Comparison of ENCODE assay signal across 8 cellular contexts in the genomic region with DNA sequence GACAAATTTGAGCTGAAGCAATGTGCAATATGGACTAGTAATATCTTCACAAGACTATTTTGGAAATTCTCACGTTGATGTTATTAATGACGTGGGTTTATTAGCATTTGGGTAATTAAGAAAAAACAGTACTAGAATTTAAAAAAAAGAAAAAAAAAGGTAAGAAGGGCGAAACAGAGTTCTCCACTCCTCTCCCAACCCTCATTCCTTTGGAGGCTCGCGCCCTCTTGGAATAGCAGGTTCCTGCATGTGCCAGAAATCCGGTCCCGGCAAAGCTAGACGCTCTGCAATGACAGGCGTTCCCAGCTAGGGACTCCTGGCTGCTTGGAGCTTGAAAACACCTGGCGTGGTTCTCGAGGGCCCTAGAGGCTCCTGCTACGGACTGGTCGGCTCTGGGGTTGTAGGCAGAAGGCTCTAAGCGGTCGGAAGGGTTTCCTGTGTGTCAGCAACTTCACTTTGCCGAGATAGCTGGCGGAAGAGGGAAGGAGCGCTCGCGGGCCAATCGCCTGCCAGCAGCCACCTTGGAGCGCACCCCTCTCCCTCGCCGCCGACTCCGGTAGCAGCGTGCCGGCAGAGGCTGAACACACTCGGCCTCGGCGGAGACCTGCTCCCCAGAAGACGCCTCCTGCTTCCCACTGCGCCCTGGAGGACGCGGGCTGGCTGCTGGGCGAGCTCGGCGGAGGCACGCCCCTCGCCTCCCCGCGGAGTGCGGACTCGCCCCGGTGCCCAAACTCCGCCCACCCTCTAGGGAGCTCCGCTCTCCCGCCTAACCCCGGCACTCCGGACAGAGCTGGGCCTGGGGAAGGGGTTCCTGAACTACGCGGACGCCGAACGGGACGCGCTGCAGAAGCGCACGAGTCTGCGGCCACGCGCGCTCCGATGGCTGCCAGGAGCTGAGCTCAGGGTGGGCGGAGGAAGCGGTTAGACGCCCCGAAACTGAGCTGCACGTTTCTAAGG. TPM values are rescaled to one million over a fixed set of nuclear protein-coding genes. Genes with fewer than 3 reads are reported as not detected.
DNase-seq lines count a peak whose midpoint lies in the region; ATAC-seq, FAIRE-seq and TF ChIP-seq lines count a peak whose summit lies in the region.

A gene with protein sequence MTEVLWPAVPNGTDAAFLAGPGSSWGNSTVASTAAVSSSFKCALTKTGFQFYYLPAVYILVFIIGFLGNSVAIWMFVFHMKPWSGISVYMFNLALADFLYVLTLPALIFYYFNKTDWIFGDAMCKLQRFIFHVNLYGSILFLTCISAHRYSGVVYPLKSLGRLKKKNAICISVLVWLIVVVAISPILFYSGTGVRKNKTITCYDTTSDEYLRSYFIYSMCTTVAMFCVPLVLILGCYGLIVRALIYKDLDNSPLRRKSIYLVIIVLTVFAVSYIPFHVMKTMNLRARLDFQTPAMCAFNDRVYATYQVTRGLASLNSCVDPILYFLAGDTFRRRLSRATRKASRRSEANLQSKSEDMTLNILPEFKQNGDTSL (plus strand): TSS at position 778 of the 957 bp plus-strand sequence. CDS start 652 bp downstream, outside the sequence.

- H3K4me3 Mint-ChIP-seq in astrocyte (ENCODE audit: unreplicated experiment) = peak within 1 kb of the TSS; percentile 94

- no peak for TF ChIP-seq CTCF in astrocyte (IDR thresholded peaks at IDR 0.05; ENCODE audit: insufficient read depth, low read depth, low read length)
- TF ChIP-seq CTCF in hepatocyte (IDR thresholded peaks at IDR 0.05; ENCODE audit: poor library complexity) = no peak
- peak in 3 of 4 experiments; percentile 17 to 59 (median 47) for TF ChIP-seq CTCF in prostate gland (IDR thresholded peaks at IDR 0.05)

- H3K4me2 ChIP-seq in astrocyte (ENCODE audit: low read length) = peak within 1 kb of the TSS; percentile 97
- H3K4me2 ChIP-seq in hepatocyte = peak within 1 kb of the TSS; percentile 92

- no peaks in the 10 kb centered on the region for H3K36me3 Mint-ChIP-seq in astrocyte (ENCODE audit: low read depth, unreplicated experiment)

- H3K27me3 Mint-ChIP-seq in astrocyte (ENCODE audit: low read depth, unreplicated experiment) = peaks cover 9% of the 10 kb centered on the region

- H3K79me2 ChIP-seq in astrocyte (ENCODE audit: insufficient read depth, low read length) (no peaks in the 10 kb centered on the region), hepatocyte (peaks cover 37% of the 10 kb centered on the region)

- H3K9me3 Mint-ChIP-seq in astrocyte (ENCODE audit: unreplicated experiment) = no peaks in the 10 kb centered on the region

- H3K27ac Mint-ChIP-seq in astrocyte (ENCODE audit: unreplicated experiment) = no peak within 1 kb of the TSS

- H3K36me3 ChIP-seq in astrocyte (ENCODE audit: insufficient read depth, low read length) = no peaks in the 10 kb centered on the region
- no peaks in the 10 kb centered on the region for H3K36me3 ChIP-seq in hepatocyte (replicated peaks; ENCODE audit: insufficient read depth, low read depth)
- H3K36me3 ChIP-seq in prostate gland = no peaks in the 10 kb centered on the region

- peak within 1 kb of the TSS; percentile 63 for H3K9ac ChIP-seq in astrocyte (ENCODE audit: low read length)

- H3K9me3 ChIP-seq in astrocyte (ENCODE audit: insufficient read depth, low read depth, low read length) (no peaks in the 10 kb centered on the region), hepatocyte (ENCODE audit: low read depth) (no peaks in the 10 kb centered on the region), prostate gland (no peaks in the 10 kb centered on the region)

- no peak for FAIRE-seq in astrocyte (lab: Jason Lieb, UNC)

- intact Hi-C loops in prostate gland (cut with DNase I) = no loop called here

- H4K20me1 ChIP-seq in astrocyte (ENCODE audit: insufficient read depth, low read length) = no peaks in the 10 kb centered on the region
- H4K20me1 ChIP-seq in hepatocyte (ENCODE audit: insufficient read depth, poor library complexity, severe bottlenecking) = no peaks in the 10 kb centered on the region

- H2AFZ ChIP-seq in astrocyte (ENCODE audit: low read depth, low read length) (peak within 1 kb of the TSS; percentile 97), hepatocyte (peak within 1 kb of the TSS; percentile 91)

- H3K27ac ChIP-seq in astrocyte (ENCODE audit: low read depth, low read length) (no peak within 1 kb of the TSS), hepatocyte (peak within 1 kb of the TSS; percentile 76), prostate gland (peak within 1 kb of the TSS; percentile 84)

- peak; percentile 79 for ATAC-seq in GM19372 (IDR thresholded peaks at IDR 0.05; ENCODE audit: low read depth, unreplicated experiment)
- ATAC-seq in HG03432 (IDR thresholded peaks at IDR 0.05; ENCODE audit: unreplicated experiment) = peak; percentile 83

- peak; percentile 77 for TF ChIP-seq POLR2A in prostate gland (IDR thresholded peaks at IDR 0.05)

- peaks cover 14% of the 10 kb centered on the region for H3K27me3 ChIP-seq in astrocyte (ENCODE audit: insufficient read depth, low read length)
- H3K27me3 ChIP-seq in hepatocyte = peaks cover 3% of the 10 kb centered on the region
- H3K27me3 ChIP-seq in prostate gland (replicated peaks; ENCODE audit: insufficient read depth) = no peaks in the 10 kb centered on the region

- peaks cover 3% of the 10 kb centered on the region for H3K4me1 ChIP-seq in astrocyte (ENCODE audit: insufficient read depth, low read length)
- H3K4me1 ChIP-seq in hepatocyte (ENCODE audit: insufficient read depth) = peaks cover 7% of the 10 kb centered on the region
- no peaks in the 10 kb centered on the region for H3K4me1 ChIP-seq in prostate gland (replicated peaks)

- H3K9me2 ChIP-seq in hepatocyte (replicated peaks; ENCODE audit: insufficient read depth) = no peaks in the 10 kb centered on the region

- H3K4me3 ChIP-seq in astrocyte (ENCODE audit: insufficient read depth, low read depth, low read length) = peak within 1 kb of the TSS; percentile 79
- peak within 1 kb of the TSS; percentile 77 for H3K4me3 ChIP-seq in hepatocyte
- peak within 1 kb of the TSS; percentile 67 to 76 for H3K4me3 ChIP-seq in prostate gland

- H3K4me1 Mint-ChIP-seq in astrocyte (ENCODE audit: low read depth, unreplicated experiment) = no peaks in the 10 kb centered on the region

- DNase-seq in DMS 273 (lab: John Stamatoyannopoulos, UW; ENCODE audit: unreplicated experiment) = peak; percentile 93
- peak; percentile 93 for DNase-seq in NOMO-1 treated with dmso at 0.1 percent for 144 hours (lab: John Stamatoyannopoulos, UW; ENCODE audit: unreplicated experiment)
- DNase-seq in astrocyte (ENCODE audit: low read depth) = peak; percentile 57
- DNase-seq in hepatocyte (ENCODE audit: low spot score) = peak; percentile 83
- peak; percentile 80 for DNase-seq in prostate gland (ENCODE audit: low spot score)
- no peak for DNase-seq in cerebellar nuclear complex (lab: John Stamatoyannopoulos, UW)

- WGBS in hepatocyte (ENCODE audit: low lambda C conversion rate, missing lambda C conversion rate) = 2% methylated on average over 67 of the region's 69 CpGs
- WGBS in prostate gland = under 1% methylated on average over 69 of the region's 69 CpGs

RNA-seq across cellular contexts. Expression of the gene that starts here (rescaled TPM):
- total RNA-seq in astrocyte (1.1 and 1.4 TPM in 2 replicates), hepatocyte (11.9 and 14.0 TPM in 2 replicates), prostate gland (10 to 100 TPM; 14.3 to 33.5 TPM)
- polyA plus RNA-seq in hepatocyte = 1.8 and 3.3 TPM in 2 replicates

Comparison
In these comparisons a context has a peak if more than half of its experiments do, and no peak if none do; other contexts are left out.
1. DNase-seq: peak in DMS 273 (single experiment), NOMO-1 treated with dmso at 0.1 percent for 144 hours (single experiment), astrocyte (single experiment), hepatocyte (single experiment) and prostate gland (single experiment); none in cerebellar nuclear complex (0 of 2).
2. CTCF ChIP-seq: peak in prostate gland (3 of 4); none in astrocyte (single experiment) and hepatocyte (single experiment).
3. Peak in every context shown above with its lines, with median percentiles within 50 percentile points of each other: H3K4me3 ChIP-seq.